Comparison of ENCODE assay signal across 16 cellular contexts in genomic region chrX:17814059-17814458, GRCh38. TPM values are rescaled to one million over a fixed set of nuclear protein-coding genes. Genes with fewer than 3 reads are reported as not detected.
DNase-seq lines count a peak whose midpoint lies in the region; ATAC-seq and TF ChIP-seq lines count a peak whose summit lies in the region.
"Had no signal": no experiment of that assay in that cellular context is flagged by ENCODE, and none has a peak within 500 bp of the region (broad histone marks: within the 10 kb centered on the region; RNA-seq: fewer than 3 reads in every experiment).

No MANE protein-coding gene starts in this region.

- WGBS in esophagus muscularis mucosa, result 84% methylated on average over 3 of the region's 3 CpGs

- no peaks in the 10 kb centered on the region for H3K36me3 Mint-ChIP-seq in activated naive CD4-positive, alpha-beta T cell treated with anti-CD3 and anti-CD28 coated beads, Interleukin-2, amount 50 U/mL, for 72 hours
- H3K36me3 Mint-ChIP-seq: CD14-positive monocyte; CD8-positive, alpha-beta T cell had no signal

- H3K4me2 ChIP-seq in skeletal muscle satellite cell (ENCODE audit: low read length), result peak overlapping the region; percentile 60

- H3K27ac Mint-ChIP-seq in activated naive CD4-positive, alpha-beta T cell treated with anti-CD3 and anti-CD28 coated beads, Interleukin-2, amount 50 U/mL, for 72 hours, result no peak overlapping the region
- H3K27ac Mint-ChIP-seq: CD14-positive monocyte; CD8-positive, alpha-beta T cell had no signal

- no peak for TF ChIP-seq EP300 in esophagus muscularis mucosa (IDR thresholded peaks at IDR 0.05)

- H3K9me3 ChIP-seq in MG63, result no peaks in the 10 kb centered on the region
- H3K9me3 ChIP-seq in skeletal muscle satellite cell (replicated peaks; ENCODE audit: low read length), result no peaks in the 10 kb centered on the region
- H3K9me3 ChIP-seq in esophagus muscularis mucosa, result no peaks in the 10 kb centered on the region
- no peaks in the 10 kb centered on the region for H3K9me3 ChIP-seq in HAP-1

- H3K36me3 ChIP-seq in ACC112 (ENCODE audit: insufficient read depth, low read length) (no peaks in the 10 kb centered on the region), MG63 (no peaks in the 10 kb centered on the region), skeletal muscle satellite cell (ENCODE audit: insufficient read depth, low read length) (no peaks in the 10 kb centered on the region), esophagus muscularis mucosa (no peaks in the 10 kb centered on the region), HAP-1 (replicated peaks) (no peaks in the 10 kb centered on the region)

- no peak overlapping the region for H3K9ac ChIP-seq in skeletal muscle satellite cell (ENCODE audit: low read depth, low read length)

- in situ Hi-C loops in HAP-1 (cut with MboI; ENCODE audit: low sequenced_read_pairs), result no loop called here

- TF ChIP-seq POLR2A in esophagus muscularis mucosa (IDR thresholded peaks at IDR 0.05; ENCODE audit: low read depth), result no peak

- H2AFZ ChIP-seq in ACC112 (ENCODE audit: low read length, unreplicated experiment), result no peak overlapping the region

- DNase-seq in MG63 (peak; percentile 67), fibroblast of mammary gland (ENCODE audit: low read depth) (peak; percentile 43), esophagus muscularis mucosa (ENCODE audit: extremely low spot score) (no peak), HAP-1 (ENCODE audit: low spot score in 2 of 2) (no peak)
- DNase-seq in activated naive CD4-positive, alpha-beta T cell treated with anti-CD3 and anti-CD28 coated beads, Interleukin-2, amount 50 U/mL, for 72 hours (ENCODE audit: low spot score in 2 of 2), result no peak
- DNase-seq in activated naive CD4-positive, alpha-beta T cell treated with Interleukin-2 at 50 U/mL for 16 hours, result no peak
- DNase-seq: CD8-positive, alpha-beta T cell; COR-L47; DMS153; DND-41; GDM1 had no signal

- H3K27ac ChIP-seq in ACC112 (ENCODE audit: low read depth, low read length), result peak overlapping the region; percentile 73
- peak overlapping the region in 2 of 4 donors; percentile 7 to 14 for H3K27ac ChIP-seq in esophagus muscularis mucosa (replicated peaks in 1 of 4)

- no peaks in the 10 kb centered on the region for H3K9me3 Mint-ChIP-seq in activated naive CD4-positive, alpha-beta T cell treated with anti-CD3 and anti-CD28 coated beads, Interleukin-2, amount 50 U/mL, for 72 hours
- H3K9me3 Mint-ChIP-seq: CD14-positive monocyte; CD8-positive, alpha-beta T cell had no signal

- no peaks in the 10 kb centered on the region for H3K27me3 ChIP-seq in ACC112 (ENCODE audit: insufficient read depth, low read length)
- H3K27me3 ChIP-seq in MG63, result no peaks in the 10 kb centered on the region
- peaks cover 2% of the 10 kb centered on the region for H3K27me3 ChIP-seq in skeletal muscle satellite cell (ENCODE audit: control insufficient read depth, insufficient read depth, low read length)
- H3K27me3 ChIP-seq in esophagus muscularis mucosa, result no peaks in the 10 kb centered on the region
- H3K27me3 ChIP-seq in HAP-1 (ENCODE audit: low read depth), result no peaks in the 10 kb centered on the region

- intact Hi-C loops in esophagus muscularis mucosa (cut with DNase I), result no loop called here

- H3K79me2 ChIP-seq in ACC112 (ENCODE audit: control insufficient read depth, insufficient read depth, low read length, unreplicated experiment), result peaks cover 4% of the 10 kb centered on the region

- H3K4me1 ChIP-seq in ACC112 (ENCODE audit: control insufficient read depth, insufficient read depth, low read length, unreplicated experiment) (peaks cover 50% of the 10 kb centered on the region), skeletal muscle satellite cell (ENCODE audit: control insufficient read depth, insufficient read depth, low read length) (peaks cover 14% of the 10 kb centered on the region), esophagus muscularis mucosa (peaks cover 6 to 36% (median 27%) of the 10 kb centered on the region in 4 donors), HAP-1 (no peaks in the 10 kb centered on the region)

- ATAC-seq in activated naive CD4-positive, alpha-beta T cell treated with anti-CD3 and anti-CD28 coated beads, Interleukin-2, amount 50 U/mL, for 72 hours, result no peak
- ATAC-seq: CD8-positive, alpha-beta T cell; HCT116; HepG2 had no signal

- TF ChIP-seq CTCF in fibroblast of mammary gland (conservative IDR thresholded peaks at IDR 0.05; ENCODE audit: control insufficient read depth, insufficient read depth, low read depth, low read length) (no peak), esophagus muscularis mucosa (IDR thresholded peaks at IDR 0.05) (no peak)

- H3K4me3 ChIP-seq in ACC112 (ENCODE audit: low read depth, low read length) (peak overlapping the region; percentile 60), MG63 (no peak overlapping the region), fibroblast of mammary gland (ENCODE audit: control insufficient read depth, low read depth, low read length) (no peak overlapping the region), skeletal muscle satellite cell (ENCODE audit: low read length) (no peak overlapping the region), esophagus muscularis mucosa (no peak overlapping the region), HAP-1 (no peak overlapping the region)

RNA-seq across cellular contexts. Expression of gene RAI2, which starts 47.0 kb away (rescaled TPM):
- not detected in 2 replicates for total RNA-seq in MG63 (2014; rRNA removed; shearing (Covaris generic); ENCODE audit: low replicate concordance)
- total RNA-seq in skeletal muscle satellite cell (2012; rRNA removed), result 2.0 and 2.8 TPM in 2 replicates
- under 1 TPM; 0.27 to 0.29 TPM for total RNA-seq in activated naive CD4-positive, alpha-beta T cell treated with anti-CD3 and anti-CD28 coated beads, Interleukin-2, amount 50 U/mL, for 72 hours
- total RNA-seq in esophagus muscularis mucosa, result 10 to 100 TPM; 24.4 to 35.3 (median 29.5) TPM
- total RNA-seq: HepG2 had no signal

Comparison
In these comparisons a context has a peak if more than half of its experiments do, and no peak if none do; other contexts are left out.
1. DNase-seq: peak in MG63 (single experiment) and fibroblast of mammary gland (single experiment); none in activated naive CD4-positive, alpha-beta T cell treated with anti-CD3 and anti-CD28 coated beads, Interleukin-2, amount 50 U/mL, for 72 hours (0 of 2), esophagus muscularis mucosa (single experiment), HAP-1 (0 of 2) and activated naive CD4-positive, alpha-beta T cell treated with Interleukin-2 at 50 U/mL for 16 hours (single experiment).
2. RNA of gene RAI2, which starts 47.0 kb away (total RNA-seq): 24.4 to 35.3 TPM in esophagus muscularis mucosa; 0.27 to 0.29 TPM in activated naive CD4-positive, alpha-beta T cell treated with anti-CD3 and anti-CD28 coated beads, Interleukin-2, amount 50 U/mL, for 72 hours and not detected in MG63; every median in the first group is over 10 times any median in the second.